In genomic region chr22:17083811-17084540, GRCh38 we compare ENCODE assay signal across 8 cellular contexts. TPM values are rescaled to one million over a fixed set of nuclear protein-coding genes. Genes with fewer than 3 reads are reported as not detected.
DNase-seq lines count a peak whose midpoint lies in the region; ATAC-seq, FAIRE-seq and TF ChIP-seq lines count a peak whose summit lies in the region.

No MANE protein-coding gene starts in this region.

- POLR2A ChIA-PET in HepG2 (lab: Yijun Ruan, JAX) = interaction anchor here (0.9 to 1.0 kb wide), 2 partner anchors 9 to 88 kb away, joined by 3 to 4 read pairs; no protein-coding TSS in a partner anchor

- no peaks in the 10 kb centered on the region for H3K27me3 ChIP-seq in adipocyte (replicated peaks; ENCODE audit: control insufficient read depth, insufficient read depth, low read length)
- no peaks in the 10 kb centered on the region for H3K27me3 ChIP-seq in HepG2 (ENCODE audit: control insufficient read depth in 1 of 2, insufficient read depth in 2 of 2, low read length in 2 of 2)
- no peaks in the 10 kb centered on the region for H3K27me3 ChIP-seq in tibial artery

- H3K4me3 ChIP-seq in adipocyte (ENCODE audit: low read length) (peak overlapping the region; percentile 90), HepG2 (replicated peaks in 1 of 3; ENCODE audit: insufficient read depth in 1 of 3, low read depth in 2 of 3, low read length in 3 of 3) (peak overlapping the region; percentile 77 to 88 (median 84)), tibial artery (peak overlapping the region; percentile 71 to 84)

- H3K27ac ChIP-seq in HepG2 (ENCODE audit: extremely low read length, insufficient read depth, low read length) (no peak overlapping the region), tibial artery (peak overlapping the region; percentile 75 to 89)

- H3K9me3 ChIP-seq in adipocyte (ENCODE audit: control insufficient read depth, low read length) (no peaks in the 10 kb centered on the region), HepG2 (ENCODE audit: low read length) (no peaks in the 10 kb centered on the region), tibial artery (no peaks in the 10 kb centered on the region)

- in situ Hi-C loops in HepG2 (cut with HindIII; ENCODE audit: extremely low pct_ligation_motif_present, low pct_unique_long_range_greater_than_20kb) = no loop called here

- TF ChIP-seq EP300 in HepG2 (IDR thresholded peaks at IDR 0.05; ENCODE audit: low read depth in 2 of 2, low read length in 2 of 2) (no peak), HepG2 (CRISPR knock-in tag; IDR thresholded peaks at IDR 0.05; ENCODE audit: borderline replicate concordance) (no peak)

- 83% methylated on average over 34 of the region's 34 CpGs for WGBS in HepG2 (ENCODE audit: low lambda C conversion rate)

- BruUV-seq in HepG2 (replicated peaks; lab: Mats Ljungman, UMichigan) = no TSS peak

- peaks cover 32% of the 10 kb centered on the region for H3K4me1 ChIP-seq in adipocyte (ENCODE audit: control insufficient read depth, insufficient read depth, low read length)
- peaks cover 21% of the 10 kb centered on the region; the same call in 1 of the 2 replicates for H3K4me1 ChIP-seq in HepG2 (ENCODE audit: insufficient read depth, low read length)
- peaks cover 0 to 26% (median 11%) of the 10 kb centered on the region in 4 donors for H3K4me1 ChIP-seq in tibial artery

- no peak for TF ChIP-seq CTCF in HepG2 (CRISPR knock-in tag; IDR thresholded peaks at IDR 0.05)
- no peak for TF ChIP-seq CTCF in tibial artery (IDR thresholded peaks at IDR 0.05)

- no peak for ATAC-seq in HepG2
- no peak for ATAC-seq in HG03378 (IDR thresholded peaks at IDR 0.05; ENCODE audit: unreplicated experiment)

- TF ChIP-seq RAD21 in HepG2 (CRISPR knock-in tag; IDR thresholded peaks at IDR 0.05) = no peak

- intact Hi-C loops in HepG2 (cut with micrococcal nuclease; ENCODE audit: unreplicated experiment) (no loop called here), tibial artery (cut with DNase I; ENCODE audit: low total_unique reads) (loop anchor here (5.0 kb wide), 1 partner anchor 73 kb away; the partner anchor contains the start of gene HDHD5)

- CTCF ChIA-PET in HepG2 (lab: Yijun Ruan, JAX; ENCODE audit: low intra/inter-chr PET ratio, low total read pairs) = no interaction called here

- H4K20me1 ChIP-seq in HepG2 (ENCODE audit: insufficient read depth, low read length) = no peaks in the 10 kb centered on the region

- no peak for FAIRE-seq in HepG2 (lab: Jason Lieb, UNC)

- no peak for TF ChIP-seq POLR2A in HepG2 (IDR thresholded peaks at IDR 0.05; ENCODE audit: insufficient read depth in 1 of 2, low read depth in 2 of 2, low read length in 2 of 2)

- H3K79me2 ChIP-seq in HepG2 (ENCODE audit: insufficient read depth, low read length) = no peaks in the 10 kb centered on the region

- DNase-seq in activated effector memory CD4-positive, alpha-beta T cell treated with anti-CD3 and anti-CD28 coated beads, Interleukin-2, amount 50 U/mL, for 16 hours = peak; percentile 62
- DNase-seq in activated effector memory CD4-positive, alpha-beta T cell treated with Interleukin-2 at 50 U/mL for 16 hours = no peak
- DNase-seq in adipocyte (ENCODE audit: low read depth) = no peak
- no peak for DNase-seq in HepG2 (ENCODE audit: low spot score)
- peak; percentile 23 to 66 for DNase-seq in tibial artery
- DNase-seq in NCI-H526 treated with DMSO at 0.1 percent for 48 hours (lab: John Stamatoyannopoulos, UW) = no peak
- DNase-seq in midbrain (lab: John Stamatoyannopoulos, UW) = no peak

- H3K36me3 ChIP-seq in adipocyte (ENCODE audit: control insufficient read depth, insufficient read depth, low read length, severe bottlenecking) = no peaks in the 10 kb centered on the region
- no peaks in the 10 kb centered on the region for H3K36me3 ChIP-seq in HepG2 (replicated peaks in 1 of 2; ENCODE audit: control insufficient read depth in 1 of 2, insufficient read depth in 2 of 2, low read length in 2 of 2)
- H3K36me3 ChIP-seq in tibial artery = no peaks in the 10 kb centered on the region

- peak overlapping the region; percentile 96 for H3K4me2 ChIP-seq in HepG2 (ENCODE audit: low read depth, low read length)

- H2AFZ ChIP-seq in HepG2 (ENCODE audit: low read length) = no peak overlapping the region

- H3K9ac ChIP-seq in adipocyte (ENCODE audit: low read length) (peak overlapping the region; percentile 95), HepG2 (ENCODE audit: insufficient read depth, low read depth, low read length) (peak overlapping the region; percentile 86)

TF ChIP-seq in HepG2, 621 proteins besides CTCF, POLR2A, EP300 and RAD21 (continues in another document):
- no peak for TF ChIP-seq ZNF33B (CRISPR knock-in tag; IDR thresholded peaks at IDR 0.05)
- TF ChIP-seq ZNF274 (CRISPR knock-in tag; IDR thresholded peaks at IDR 0.05) = no peak
- TF ChIP-seq ZMYM2 (CRISPR knock-in tag; IDR thresholded peaks at IDR 0.05) = no peak
- no peak for TF ChIP-seq ZNF776 (CRISPR knock-in tag; IDR thresholded peaks at IDR 0.05)
- TF ChIP-seq, protein P1, sequence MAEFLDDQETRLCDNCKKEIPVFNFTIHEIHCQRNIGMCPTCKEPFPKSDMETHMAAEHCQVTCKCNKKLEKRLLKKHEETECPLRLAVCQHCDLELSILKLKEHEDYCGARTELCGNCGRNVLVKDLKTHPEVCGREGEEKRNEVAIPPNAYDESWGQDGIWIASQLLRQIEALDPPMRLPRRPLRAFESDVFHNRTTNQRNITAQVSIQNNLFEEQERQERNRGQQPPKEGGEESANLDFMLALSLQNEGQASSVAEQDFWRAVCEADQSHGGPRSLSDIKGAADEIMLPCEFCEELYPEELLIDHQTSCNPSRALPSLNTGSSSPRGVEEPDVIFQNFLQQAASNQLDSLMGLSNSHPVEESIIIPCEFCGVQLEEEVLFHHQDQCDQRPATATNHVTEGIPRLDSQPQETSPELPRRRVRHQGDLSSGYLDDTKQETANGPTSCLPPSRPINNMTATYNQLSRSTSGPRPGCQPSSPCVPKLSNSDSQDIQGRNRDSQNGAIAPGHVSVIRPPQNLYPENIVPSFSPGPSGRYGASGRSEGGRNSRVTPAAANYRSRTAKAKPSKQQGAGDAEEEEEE (CRISPR knock-in tag; IDR thresholded peaks at IDR 0.05; ENCODE audit: borderline replicate concordance) = peak; percentile 30; the same call in 1 of the 2 replicates
- no peak for TF ChIP-seq ZNF235 (CRISPR knock-in tag; IDR thresholded peaks at IDR 0.05; ENCODE audit: borderline replicate concordance)
- TF ChIP-seq HOXA9 (CRISPR knock-in tag; IDR thresholded peaks at IDR 0.05; ENCODE audit: borderline replicate concordance) = no peak
- no peak for TF ChIP-seq ZNF782 (CRISPR knock-in tag; IDR thresholded peaks at IDR 0.05; ENCODE audit: borderline replicate concordance)
- TF ChIP-seq SNAPC2 (CRISPR knock-in tag; IDR thresholded peaks at IDR 0.05) = no peak
- no peak for TF ChIP-seq ZNF607 (CRISPR knock-in tag; IDR thresholded peaks at IDR 0.05; ENCODE audit: borderline replicate concordance)
- TF ChIP-seq ZBTB8A (CRISPR knock-in tag; IDR thresholded peaks at IDR 0.05; ENCODE audit: borderline replicate concordance, low read depth) = no peak

RNA-seq across cellular contexts. Expression of gene IL17RA, which starts 0.8 kb away (rescaled TPM):
- total RNA-seq in HepG2 (2016; rRNA removed; fragmentation: Illumina TruSeq; extraction: Trizol) = 1.5 and 2.5 TPM in 2 replicates
- 0.61 and 0.62 TPM in 2 replicates for total RNA-seq in HepG2 (2016; cell fraction: cytosol; rRNA removed; fragmentation: Illumina TruSeq; extraction: Trizol; ENCODE audit: low read depth)
- 0.95 and 3.2 TPM in 2 replicates for total RNA-seq in HepG2 (2016; cell fraction: insoluble cytoplasmic fraction; rRNA removed; fragmentation: Illumina TruSeq; extraction: Trizol)
- total RNA-seq in HepG2 (2016; cell fraction: membrane; rRNA removed; fragmentation: Illumina TruSeq; extraction: Trizol) = 0.38 and 0.68 TPM in 2 replicates
- 2.4 and 2.5 TPM in 2 replicates for total RNA-seq in HepG2 (2016; cell fraction: nucleus; rRNA removed; fragmentation: Illumina TruSeq; extraction: Trizol)
- 8.2 and 8.4 TPM in 2 replicates for polyA plus RNA-seq in HepG2 (2011; rRNA removed)
- 5.2 TPM in 2 replicates for polyA plus RNA-seq in HepG2 (2011; cell fraction: cytosol; rRNA removed)
- 8.5 and 8.8 TPM in 2 replicates for polyA plus RNA-seq in HepG2 (2011; cell fraction: nucleus; rRNA removed)
- 3.0 and 4.2 TPM in 2 replicates for polyA plus RNA-seq in HepG2 (2012)
- 0.52 and 0.53 TPM in 2 replicates for polyA plus RNA-seq in HepG2 (2016; cell fraction: cytosol; fragmentation: Illumina TruSeq; extraction: Trizol; ENCODE audit: low read depth)
- 2.4 and 2.6 TPM in 2 replicates for polyA plus RNA-seq in HepG2 (2016; cell fraction: insoluble cytoplasmic fraction; fragmentation: Illumina TruSeq; extraction: Trizol; ENCODE audit: low read depth)
- 0.46 and 0.87 TPM in 2 replicates for polyA plus RNA-seq in HepG2 (2016; cell fraction: membrane; fragmentation: Illumina TruSeq; extraction: Trizol; ENCODE audit: low read depth)
- 5.9 TPM in 2 replicates for polyA plus RNA-seq in HepG2 (2016; cell fraction: nucleus; fragmentation: Illumina TruSeq; extraction: Trizol; ENCODE audit: insufficient read depth, low read depth)
- 9.0 and 12.5 TPM in 2 replicates for polyA minus RNA-seq in HepG2 (2011; rRNA and poly(A)+ RNA removed; ENCODE audit: low replicate concordance)
- 1.4 and 3.1 TPM in 2 replicates for polyA minus RNA-seq in HepG2 (2011; cell fraction: cytosol; rRNA and poly(A)+ RNA removed)
- polyA minus RNA-seq in HepG2 (2011; cell fraction: nucleus; rRNA and poly(A)+ RNA removed) = 3.6 and 6.1 TPM in 2 replicates

RNA-seq across cellular contexts. Expression of gene TMEM121B, which starts 37.2 kb away (rescaled TPM):
- not detected in 2 replicates for total RNA-seq in HepG2 (2016; rRNA removed; fragmentation: Illumina TruSeq; extraction: Trizol)
- total RNA-seq in HepG2 (2016; cell fraction: cytosol; rRNA removed; fragmentation: Illumina TruSeq; extraction: Trizol; ENCODE audit: low read depth) = not detected in 2 replicates
- not detected in 2 replicates for total RNA-seq in HepG2 (2016; cell fraction: insoluble cytoplasmic fraction; rRNA removed; fragmentation: Illumina TruSeq; extraction: Trizol)
- not detected in 2 replicates for total RNA-seq in HepG2 (2016; cell fraction: membrane; rRNA removed; fragmentation: Illumina TruSeq; extraction: Trizol)
- not detected in 2 replicates for total RNA-seq in HepG2 (2016; cell fraction: nucleus; rRNA removed; fragmentation: Illumina TruSeq; extraction: Trizol)
- polyA plus RNA-seq in HepG2 (2011; rRNA removed) = not detected in 2 replicates
- polyA plus RNA-seq in HepG2 (2011; cell fraction: cytosol; rRNA removed) = 0.01 TPM in 1 of 2 replicates, not detected in the other
- not detected in 2 replicates for polyA plus RNA-seq in HepG2 (2011; cell fraction: nucleus; rRNA removed)
- not detected in 2 replicates for polyA plus RNA-seq in HepG2 (2012)
- not detected in 2 replicates for polyA plus RNA-seq in HepG2 (2016; cell fraction: cytosol; fragmentation: Illumina TruSeq; extraction: Trizol; ENCODE audit: low read depth)
- polyA plus RNA-seq in HepG2 (2016; cell fraction: insoluble cytoplasmic fraction; fragmentation: Illumina TruSeq; extraction: Trizol; ENCODE audit: low read depth) = not detected in 2 replicates
- not detected in 2 replicates for polyA plus RNA-seq in HepG2 (2016; cell fraction: membrane; fragmentation: Illumina TruSeq; extraction: Trizol; ENCODE audit: low read depth)
- polyA plus RNA-seq in HepG2 (2016; cell fraction: nucleus; fragmentation: Illumina TruSeq; extraction: Trizol; ENCODE audit: insufficient read depth, low read depth) = not detected in 2 replicates
- not detected in 2 replicates for polyA minus RNA-seq in HepG2 (2011; rRNA and poly(A)+ RNA removed; ENCODE audit: low replicate concordance)
- polyA minus RNA-seq in HepG2 (2011; cell fraction: cytosol; rRNA and poly(A)+ RNA removed) = not detected in 2 replicates
- polyA minus RNA-seq in HepG2 (2011; cell fraction: nucleus; rRNA and poly(A)+ RNA removed) = not detected in 2 replicates

Comparison
In these comparisons a context has a peak if more than half of its experiments do, and no peak if none do; other contexts are left out.
1. DNase-seq: peak in activated effector memory CD4-positive, alpha-beta T cell treated with anti-CD3 and anti-CD28 coated beads, Interleukin-2, amount 50 U/mL, for 16 hours (single experiment) and tibial artery (2 of 2); none in activated effector memory CD4-positive, alpha-beta T cell treated with Interleukin-2 at 50 U/mL for 16 hours (single experiment), adipocyte (single experiment), HepG2 (single experiment), NCI-H526 treated with DMSO at 0.1 percent for 48 hours (single experiment) and midbrain (single experiment).
2. Peak in every context shown above with its lines, with median percentiles within 50 percentile points of each other: H3K4me3 ChIP-seq.